ENCODE assay signal across 1 cellular context in genomic region chr12:52337054-52337453, GRCh38.
TF ChIP-seq lines count a peak whose summit lies in the region.

No MANE protein-coding gene starts in this region.

TF ChIP-seq in IMR-90, 13 proteins besides CTCF, POLR2A, EP300 and RAD21:
- TF ChIP-seq SMC3 (IDR thresholded peaks at IDR 0.05; ENCODE audit: low read depth, low read length), result no peak
- peak; percentile 64 for TF ChIP-seq NFE2L2 (IDR thresholded peaks at IDR 0.05; ENCODE audit: low read depth, low read length)
- no peak for TF ChIP-seq MXI1 (IDR thresholded peaks at IDR 0.05; ENCODE audit: borderline replicate concordance, low read depth, low read length)
- TF ChIP-seq FOS (IDR thresholded peaks at IDR 0.05; ENCODE audit: low read depth, low read length), result 0 out of 2 replicates have a peak, but pooled peaks have one; percentile 28
